24 cellular contexts compared by ENCODE assay signal in the genomic region with DNA sequence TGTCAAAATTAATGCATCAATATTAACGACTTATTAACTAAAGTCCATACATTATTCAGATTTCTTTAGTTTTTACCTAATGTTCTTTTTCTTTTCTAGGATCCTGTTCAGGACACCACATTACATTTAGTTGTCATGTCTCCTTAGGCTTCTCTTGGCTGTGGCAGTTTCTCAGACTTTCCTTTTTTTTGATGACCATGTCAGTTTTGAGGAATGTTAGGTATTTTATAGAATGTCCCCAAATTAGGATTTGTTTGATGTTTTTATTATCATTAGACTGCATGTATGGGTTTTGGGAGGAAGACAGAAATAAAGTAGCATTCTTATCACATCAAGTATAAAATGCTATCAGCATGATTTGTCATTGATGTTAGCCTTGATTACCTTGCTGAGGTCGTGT.
"Had no signal": no experiment of that assay in that cellular context is flagged by ENCODE, and none has a peak within 500 bp of the region (broad histone marks: within the 10 kb centered on the region; RNA-seq: fewer than 3 reads in every experiment).

No MANE protein-coding gene starts in this region.

- H3K27me3 ChIP-seq: foreskin keratinocyte, heart left ventricle, left lung, uterus had no signal

- H3K4me1 ChIP-seq: lower lobe of right lung, uterus had no signal

- H3K36me3 ChIP-seq: uterus had no signal

- ATAC-seq: activated T-helper 17 cell treated with anti-CD3 and anti-CD28 coated beads, Interleukin-2, amount 50 U/mL, for 72 hours; esophagus mucosa; foreskin keratinocyte; heart left ventricle; left lung; lower lobe of right lung; naive thymus-derived CD8-positive, alpha-beta T cell; sciatic nerve; stimulated activated effector memory CD8-positive, alpha-beta T cell treated with anti-CD3 and anti-CD28 coated beads, Interleukin-12 subunit alpha, Interleukin-12 subunit beta, amount 100 ng/mL, for 72 hours had no signal

- DNase-seq: activated CD4-positive, alpha-beta T cell treated with anti-CD3 and anti-CD28 coated beads for 4 hours; activated CD4-positive, alpha-beta T cell treated with anti-CD3 and anti-CD28 coated beads, Interleukin-2, amount 50 U/mL, for 48 hours; activated CD8-positive, alpha-beta memory T cell treated with anti-CD3 and anti-CD28 coated beads for 24 hours; activated gamma-delta T cell treated with Interleukin-2 at 50 U/mL for 16 hours; activated naive CD4-positive, alpha-beta T cell treated with anti-CD3 and anti-CD28 coated beads, Interleukin-2, amount 50 U/mL, for 16 hours; activated T-cell treated with anti-CD3 and anti-CD28 coated beads, Interleukin-2, amount 50 U/mL, for 1 hour; amniotic stem cell; caudate nucleus; endodermal cell; foreskin keratinocyte; heart left ventricle; hypothalamus; left lung; lower lobe of right lung; mesenchymal stem cell; naive thymus-derived CD8-positive, alpha-beta T cell; posterior cingulate gyrus; stimulated activated CD4-positive, alpha-beta T cell treated with anti-CD3 and anti-CD28 coated beads, Interleukin-4, amount 100 ng/mL, for 24 hours; uterus had no signal

- H3K27ac ChIP-seq: foreskin keratinocyte, heart left ventricle, left lung, lower lobe of right lung, skin epidermis, uterus had no signal

- H3K4me3 ChIP-seq: heart left ventricle, left lung, lower lobe of right lung, skin epidermis, uterus had no signal

- H3K9me3 ChIP-seq: heart left ventricle, left lung, lower lobe of right lung, uterus had no signal
